15 cellular contexts compared by ENCODE assay signal in the genomic region with DNA sequence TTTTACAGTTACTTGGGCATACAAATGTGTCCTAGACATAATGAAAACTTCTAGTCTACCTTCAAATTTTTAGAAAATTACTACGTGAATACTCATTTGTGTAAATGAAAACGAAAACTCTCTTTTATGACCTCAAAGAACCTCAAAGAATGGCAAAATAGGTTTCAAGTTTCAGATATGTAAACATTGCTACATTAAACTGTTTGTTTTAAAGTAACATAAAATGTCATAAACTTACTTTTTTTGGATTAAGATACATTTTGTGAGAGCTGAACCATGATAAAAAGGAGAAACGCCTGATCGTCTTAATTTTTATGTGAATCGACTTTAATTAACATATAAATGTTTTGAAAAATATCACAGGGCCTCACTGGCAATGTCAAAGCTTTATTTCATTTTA.
DNase-seq lines count a peak whose midpoint lies in the region; ATAC-seq and TF ChIP-seq lines count a peak whose summit lies in the region.
"Had no signal": no experiment of that assay in that cellular context is flagged by ENCODE, and none has a peak within 500 bp of the region (broad histone marks: within the 10 kb centered on the region; RNA-seq: fewer than 3 reads in every experiment).

No MANE protein-coding gene starts in this region.

- H3K36me3 ChIP-seq in RWPE2 (ENCODE audit: low read depth), result no peaks in the 10 kb centered on the region
- H3K36me3 ChIP-seq: cardiac muscle cell, stomach, tibial nerve had no signal

- peak overlapping the region; percentile 22 for H3K27ac ChIP-seq in RWPE2 (ENCODE audit: poor library complexity, severe bottlenecking)
- H3K27ac ChIP-seq in foreskin keratinocyte, result peak overlapping the region; percentile 8
- H3K27ac ChIP-seq: cardiac muscle cell, RWPE1 had no signal

- H3K27me3 ChIP-seq in RWPE2 (ENCODE audit: insufficient read depth, poor library complexity, severe bottlenecking) (no peaks in the 10 kb centered on the region), foreskin keratinocyte (no peaks in the 10 kb centered on the region)
- H3K27me3 ChIP-seq: cardiac muscle cell, stomach, tibial nerve had no signal

- POLR2A ChIA-PET in HEK293T (lab: Yijun Ruan, JAX), result no interaction called here

- TF ChIP-seq CTCF in RWPE2 (IDR thresholded peaks at IDR 0.05; ENCODE audit: poor library complexity, severe bottlenecking) (no peak), foreskin keratinocyte (conservative IDR thresholded peaks at IDR 0.05) (no peak)

- in situ Hi-C loops in KBM-7 (cut with MboI; ENCODE audit: low pct_unique_long_range_greater_than_20kb, low sequenced_read_pairs), result no loop called here

- ATAC-seq in RWPE2 (ENCODE audit: low read depth) (no peak), foreskin keratinocyte (no peak), HG03442 (IDR thresholded peaks at IDR 0.05; ENCODE audit: unreplicated experiment) (no peak)

- DNase-seq in EH (ENCODE audit: low read depth) (peak; percentile 50), HEK293T (ENCODE audit: extremely low spot score) (no peak), RWPE2 (ENCODE audit: low spot score) (no peak), foreskin keratinocyte (no peak), COLO829 (ENCODE audit: low spot score) (no peak), ureter (ENCODE audit: low spot score) (no peak), KBM-7 (no peak)
- DNase-seq: activated naive CD4-positive, alpha-beta T cell treated with Interleukin-2 at 50 U/mL for 16 hours; activated T-cell treated with anti-CD3 and anti-CD28 coated beads, Interleukin-2, amount 50 U/mL, for 48 hours had no signal

- CTCF ChIA-PET in HEK293T (lab: Yijun Ruan, JAX), result interaction anchor here (0.8 to 1.6 kb wide), 5 partner anchors 15 to 334 kb away, joined by 3 to 4 read pairs (median 4); no protein-coding TSS in a partner anchor

- no peaks in the 10 kb centered on the region for H3K9me3 ChIP-seq in RWPE2 (ENCODE audit: severe bottlenecking)
- H3K9me3 ChIP-seq: SK-N-SH, stomach, tibial nerve had no signal

- no peak overlapping the region for H3K4me3 ChIP-seq in RWPE2 (ENCODE audit: severe bottlenecking)
- H3K4me3 ChIP-seq: cardiac muscle cell, stomach, tibial nerve had no signal

- H3K4me1 ChIP-seq in RWPE2 (ENCODE audit: insufficient read depth, poor library complexity, severe bottlenecking), result peaks cover 9% of the 10 kb centered on the region
- peaks cover 5% of the 10 kb centered on the region for H3K4me1 ChIP-seq in foreskin keratinocyte

TF ChIP-seq in HEK293T, 16 proteins besides CTCF, POLR2A, EP300 and RAD21:
- TF ChIP-seq FOXA1 (IDR thresholded peaks at IDR 0.05) (peak; percentile 81), SP1 (IDR thresholded peaks at IDR 0.05) (no peak), BHLHE40 (IDR thresholded peaks at IDR 0.05; ENCODE audit: borderline replicate concordance) (no peak), NFRKB (IDR thresholded peaks at IDR 0.05) (no peak)
